Comparison of ENCODE assay signal across 14 cellular contexts in the genomic region with DNA sequence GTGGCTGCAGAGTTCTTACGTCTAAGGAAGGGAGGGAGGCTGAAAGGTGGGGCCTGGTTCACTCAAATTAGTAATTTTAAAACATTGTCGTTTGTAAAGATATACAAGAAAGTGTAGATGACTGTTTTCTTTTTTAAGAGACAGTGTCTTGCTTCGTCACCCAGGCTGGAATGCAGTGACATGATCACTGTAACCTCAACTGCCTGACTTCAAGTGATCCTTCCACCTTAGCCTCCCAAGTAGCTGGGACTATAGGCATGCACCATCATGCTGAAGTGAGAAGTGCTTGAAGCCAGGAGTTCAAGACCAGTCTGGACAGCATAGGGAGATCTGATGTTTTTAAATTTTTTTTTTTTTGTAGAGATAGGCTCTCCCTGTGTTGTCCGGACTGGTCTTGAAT. TPM values are rescaled to one million over a fixed set of nuclear protein-coding genes. Genes with fewer than 3 reads are reported as not detected.
DNase-seq lines count a peak whose midpoint lies in the region; FAIRE-seq and TF ChIP-seq lines count a peak whose summit lies in the region.
"Had no signal": no experiment of that assay in that cellular context is flagged by ENCODE, and none has a peak within 500 bp of the region (broad histone marks: within the 10 kb centered on the region; RNA-seq: fewer than 3 reads in every experiment).

No MANE protein-coding gene starts in this region.

- H3K27ac ChIP-seq in H1 (ENCODE audit: low read depth, low read length) (no peak overlapping the region), trophoblast cell (ENCODE audit: low read depth, low read length) (no peak overlapping the region), ascending aorta (no peak overlapping the region)
- H3K27ac ChIP-seq: GM23248 had no signal

- H3K36me3 ChIP-seq in H1 (ENCODE audit: control insufficient read depth in 2 of 4, insufficient read depth in 4 of 4, low read length in 3 of 4): no peaks in the 10 kb centered on the region; a peak in 1 of 8 replicates
- peaks cover 4 to 7% of the 10 kb centered on the region in 2 experiments for H3K36me3 ChIP-seq in trophoblast cell (ENCODE audit: control insufficient read depth in 1 of 2, insufficient read depth in 2 of 2, low read length in 2 of 2)
- no peaks in the 10 kb centered on the region for H3K36me3 ChIP-seq in ascending aorta

- H2BK15ac ChIP-seq in H1 (ENCODE audit: low read length): no peak overlapping the region

- H2AFZ ChIP-seq in H1 (ENCODE audit: low read length) (no peak overlapping the region), trophoblast cell (ENCODE audit: insufficient read depth, low read length, poor library complexity) (no peak overlapping the region)
- H2AFZ ChIP-seq: GM23248 had no signal

- H3K4me2 ChIP-seq in H1 (ENCODE audit: insufficient read depth in 1 of 2, low read depth in 2 of 2, low read length in 2 of 2) (no peak overlapping the region), trophoblast cell (ENCODE audit: low read length) (no peak overlapping the region)

- H4K20me1 ChIP-seq in H1 (replicated peaks in 1 of 2; ENCODE audit: control insufficient read depth in 1 of 2, insufficient read depth in 2 of 2, low read length in 2 of 2): no peaks in the 10 kb centered on the region

- H3K18ac ChIP-seq in H1 (ENCODE audit: extremely low read depth, low read length) (no peak overlapping the region), trophoblast cell (ENCODE audit: low read length) (no peak overlapping the region)

- no peak overlapping the region for H4K5ac ChIP-seq in H1 (ENCODE audit: insufficient read length, low read depth, low read length)

- H3K9me3 ChIP-seq in H1 (ENCODE audit: insufficient read depth in 2 of 2, low read depth in 1 of 2, low read length in 1 of 2) (no peaks in the 10 kb centered on the region), trophoblast cell (ENCODE audit: insufficient read depth, low read depth, low read length) (no peaks in the 10 kb centered on the region), ascending aorta (no peaks in the 10 kb centered on the region)

- no peak for TF ChIP-seq EP300 in H1 (IDR thresholded peaks at IDR 0.05; ENCODE audit: borderline replicate concordance in 1 of 2, low read depth in 2 of 2, low read length in 2 of 2)

- H3K23ac ChIP-seq in H1 (ENCODE audit: insufficient read length) (no peak overlapping the region), trophoblast cell (ENCODE audit: low read length) (no peak overlapping the region)

- H3K9ac ChIP-seq in H1 (replicated peaks in 1 of 4; ENCODE audit: extremely low read depth in 1 of 4, low read depth in 3 of 4, low read length in 3 of 4) (no peak overlapping the region), trophoblast cell (ENCODE audit: low read length) (no peak overlapping the region)
- H3K9ac ChIP-seq: GM23248 had no signal

- no peak overlapping the region for H3K14ac ChIP-seq in H1 (ENCODE audit: insufficient read length)
- no peak overlapping the region for H3K14ac ChIP-seq in trophoblast cell (ENCODE audit: low read length)

- no peak overlapping the region for H2BK5ac ChIP-seq in H1 (ENCODE audit: low read depth, low read length)
- no peak overlapping the region for H2BK5ac ChIP-seq in trophoblast cell (ENCODE audit: low read depth, low read length, poor library complexity)

- CTCF ChIA-PET in H1 (lab: Charles Lee; ENCODE audit: partially characterized antibody): interaction anchor here (0.6 to 2.9 kb wide), 3 partner anchors 15 to 32 kb away, joined by 4 to 23 read pairs (median 4); no protein-coding TSS in a partner anchor

- no peak overlapping the region for H3K56ac ChIP-seq in H1 (replicated peaks; ENCODE audit: insufficient read length, low read depth, low read length)

- WGBS in H1 (ENCODE audit: extremely low coverage in 1 of 2, insufficient coverage in 1 of 2, insufficient read length in 1 of 2, insufficient replicate concordance in 2 of 2, low coverage in 1 of 2, low lambda C conversion rate in 2 of 2, missing lambda C conversion rate in 1 of 2), 2 experiments: 84% methylated on average over 4 of the region's 4 CpGs; no CpG with 5 or more reads in 1 of the 2 experiments
- WGBS in trophoblast cell (ENCODE audit: extremely low coverage, insufficient coverage, insufficient read length): no CpG with 5 or more reads among the region's 4 CpGs

- H3K79me1 ChIP-seq in H1 (ENCODE audit: low read depth, low read length) (no peaks in the 10 kb centered on the region), trophoblast cell (ENCODE audit: low read length) (no peaks in the 10 kb centered on the region)

- no peak for TF ChIP-seq RAD21 in H1 (IDR thresholded peaks at IDR 0.05 in 1 of 2, conservative IDR thresholded peaks at IDR 0.05 in 1 of 2; ENCODE audit: low read depth in 2 of 2, low read length in 2 of 2)

- no peaks in the 10 kb centered on the region for H3K79me2 ChIP-seq in H1 (ENCODE audit: control insufficient read depth in 1 of 2, insufficient read depth in 2 of 2, low read length in 2 of 2)
- H3K79me2 ChIP-seq in trophoblast cell (ENCODE audit: control insufficient read depth, insufficient read depth, low read length, poor library complexity): no peaks in the 10 kb centered on the region

- FAIRE-seq in H1 (lab: Jason Lieb, UNC): no peak
- no peak for FAIRE-seq in H54 (lab: Jason Lieb, UNC)
- FAIRE-seq: A204.1 had no signal

- H2BK120ac ChIP-seq in H1 (replicated peaks; ENCODE audit: low read depth, low read length): no peak overlapping the region
- no peak overlapping the region for H2BK120ac ChIP-seq in trophoblast cell (ENCODE audit: insufficient read depth, low read length, poor library complexity)

- H3K4me3 ChIP-seq in H1 (ENCODE audit: extremely low read depth in 1 of 4, insufficient read depth in 2 of 4, low read depth in 3 of 4, low read length in 4 of 4) (no peak overlapping the region), trophoblast cell (ENCODE audit: low read depth, low read length) (no peak overlapping the region), ascending aorta (no peak overlapping the region)
- H3K4me3 ChIP-seq: GM23248 had no signal

- H4K91ac ChIP-seq in H1 (replicated peaks; ENCODE audit: insufficient read length, low read length): no peak overlapping the region
- no peak overlapping the region for H4K91ac ChIP-seq in trophoblast cell (ENCODE audit: low read depth, low read length)

- no peak overlapping the region for H3K4ac ChIP-seq in H1 (replicated peaks; ENCODE audit: insufficient read length, low read depth, low read length)
- no peak overlapping the region for H3K4ac ChIP-seq in trophoblast cell (ENCODE audit: low read depth, low read length)

- no peak overlapping the region for H2AK5ac ChIP-seq in H1 (ENCODE audit: low read depth, low read length)
- no peak overlapping the region for H2AK5ac ChIP-seq in trophoblast cell (ENCODE audit: low read length)

- H3K27me3 ChIP-seq in H1 (replicated peaks in 1 of 4; ENCODE audit: control insufficient read depth in 3 of 4, extremely low read depth in 1 of 4, insufficient read depth in 3 of 4, low read length in 3 of 4): no peaks in the 10 kb centered on the region
- H3K27me3 ChIP-seq in trophoblast cell (ENCODE audit: insufficient read depth, low read length): no peaks in the 10 kb centered on the region
- no peaks in the 10 kb centered on the region for H3K27me3 ChIP-seq in ascending aorta

- peaks cover 0 to 4% (median 1%) of the 10 kb centered on the region in 4 experiments; a peak in 1 of 7 replicates for H3K4me1 ChIP-seq in H1 (replicated peaks in 1 of 4; ENCODE audit: control insufficient read depth in 3 of 4, insufficient read depth in 4 of 4, low read length in 3 of 4)
- H3K4me1 ChIP-seq in trophoblast cell (ENCODE audit: control insufficient read depth in 1 of 2, insufficient read depth in 2 of 2, low read length in 2 of 2): no peaks in the 10 kb centered on the region
- no peaks in the 10 kb centered on the region for H3K4me1 ChIP-seq in ascending aorta

- H2BK12ac ChIP-seq in H1 (ENCODE audit: low read depth, low read length): no peak overlapping the region
- no peak overlapping the region for H2BK12ac ChIP-seq in trophoblast cell (ENCODE audit: low read length)

- TF ChIP-seq POLR2A in H1 (IDR thresholded peaks at IDR 0.05; ENCODE audit: control extremely low read depth in 1 of 2, low read depth in 2 of 2, low read length in 2 of 2) (no peak), H54 (IDR thresholded peaks at IDR 0.05; ENCODE audit: low read depth, low read length) (no peak)

- no peak overlapping the region for H4K12ac ChIP-seq in trophoblast cell (ENCODE audit: low read depth, low read length)

- no peak overlapping the region for H2BK20ac ChIP-seq in H1 (ENCODE audit: low read length)

- TF ChIP-seq CTCF in H1 (IDR thresholded peaks at IDR 0.05; ENCODE audit: control extremely low read depth in 1 of 3, insufficient read depth in 1 of 3, low read depth in 1 of 3, low read length in 3 of 3): no peak
- TF ChIP-seq CTCF in ascending aorta (IDR thresholded peaks at IDR 0.05): no peak

- H3K23me2 ChIP-seq in H1 (ENCODE audit: low read depth, low read length): no peaks in the 10 kb centered on the region

- intact Hi-C loops in ascending aorta (cut with DNase I): no loop called here

- H4K8ac ChIP-seq in H1 (ENCODE audit: extremely low read depth, insufficient read depth, low read length) (no peak overlapping the region), trophoblast cell (ENCODE audit: low read depth, low read length) (no peak overlapping the region)

- DNase-seq in ELR (ENCODE audit: low read depth): peak; percentile 41
- peak; percentile 40 for DNase-seq in M059J (ENCODE audit: low read depth)
- DNase-seq in H1 (ENCODE audit: low read depth in 1 of 2, low spot score in 2 of 2): no peak
- peak; percentile 44 to 55 for DNase-seq in trophoblast cell
- DNase-seq in activated CD4-positive, alpha-beta T cell treated with anti-CD3 and anti-CD28 coated beads for 1 hour: no peak
- no peak for DNase-seq in H54 (ENCODE audit: insufficient read length, low spot score)
- DNase-seq in ascending aorta (ENCODE audit: low spot score in 2 of 2): no peak
- DNase-seq: CD8-positive, alpha-beta T cell; COR-L47; DMS153; DMS79 treated with DMSO at 0.1 percent for 48 hours; GM23248; KBM-7 had no signal

- POLR2A ChIA-PET in H1 (lab: Charles Lee; ENCODE audit: partially characterized antibody): interaction anchor here (0.9 to 3.6 kb wide), 4 partner anchors 9 to 201 kb away, joined by 3 to 13 read pairs (median 5); a partner anchor contains a TSS

RNA-seq across cellular contexts. Expression of a gene that starts 52.9 kb away (rescaled TPM):
- total RNA-seq in M059J (2014; rRNA removed; shearing (Covaris generic)): 30.7 and 42.8 TPM in 2 replicates
- total RNA-seq in H1 (2021; fragmentation: NEBNext Ultra II Directional; extraction: Animal tissue kit (Norgen Biotek cat#: 25700)): 69.3 TPM in 2 replicates
- polyA plus RNA-seq in H1 (2011; rRNA removed): 11.1 and 18.6 TPM in 2 replicates
- polyA plus RNA-seq in H1 (2011; cell fraction: cytosol; rRNA removed): 23.1 TPM
- 16.1 TPM for polyA plus RNA-seq in H1 (2011; cell fraction: nucleus; rRNA removed)
- 31.0 to 61.2 TPM (median 34.3 TPM) in 4 replicates for polyA plus RNA-seq in H1 (2012, experiment 1 of 2)
- 5.6 TPM for polyA plus RNA-seq in H1 (2012, experiment 2 of 2)
- polyA plus RNA-seq in H1 (2013, experiment 1 of 2): 26.9 TPM
- 27.9 TPM for polyA plus RNA-seq in H1 (2013, experiment 2 of 2)
- polyA minus RNA-seq in H1 (2011; rRNA and poly(A)+ RNA removed): 34.2 and 57.9 TPM in 2 replicates
- 27.4 TPM for polyA minus RNA-seq in H1 (2011; cell fraction: cytosol; rRNA and poly(A)+ RNA removed)
- 93.9 TPM for polyA minus RNA-seq in H1 (2011; cell fraction: nucleus; rRNA and poly(A)+ RNA removed)
- 20.3 and 20.7 TPM in 2 replicates for polyA plus RNA-seq in trophoblast cell (2013)
- 10.6 TPM for total RNA-seq in ascending aorta

Comparison
In these comparisons a context has a peak if more than half of its experiments do, and no peak if none do; other contexts are left out.
1. DNase-seq: peak in ELR (single experiment), M059J (single experiment) and trophoblast cell (2 of 2); none in H1 (0 of 2), activated CD4-positive, alpha-beta T cell treated with anti-CD3 and anti-CD28 coated beads for 1 hour (single experiment), H54 (single experiment) and ascending aorta (0 of 2).